Comparison of ENCODE assay signal across 10 cellular contexts in genomic region chr7:116970148-116970910, GRCh38. TPM values are rescaled to one million over a fixed set of nuclear protein-coding genes. Genes with fewer than 3 reads are reported as not detected.
DNase-seq lines count a peak whose midpoint lies in the region; ATAC-seq, FAIRE-seq and TF ChIP-seq lines count a peak whose summit lies in the region.
"Had no signal": no experiment of that assay in that cellular context is flagged by ENCODE, and none has a peak within 500 bp of the region (broad histone marks: within the 10 kb centered on the region; RNA-seq: fewer than 3 reads in every experiment).

No MANE protein-coding gene starts in this region.

- peaks cover 2% of the 10 kb centered on the region for H3K36me3 Mint-ChIP-seq in activated naive CD8-positive, alpha-beta T cell treated with anti-CD3 and anti-CD28 coated beads, Interleukin-2, amount 50 U/mL, for 24 hours (ENCODE audit: low read depth)
- peaks cover 3% of the 10 kb centered on the region for H3K36me3 Mint-ChIP-seq in activated naive CD8-positive, alpha-beta T cell treated with anti-CD3 and anti-CD28 coated beads for 36 hours
- peaks cover 3% of the 10 kb centered on the region for H3K36me3 Mint-ChIP-seq in progenitor cell of endocrine pancreas (ENCODE audit: insufficient read depth)

- H3K23ac ChIP-seq in mesenchymal stem cell (ENCODE audit: low read length in 2 of 2): peak overlapping the region in 1 of 2 experiments; percentile 34

- ATAC-seq in activated naive CD8-positive, alpha-beta T cell treated with anti-CD3 and anti-CD28 coated beads, Interleukin-2, amount 50 U/mL, for 24 hours: peak; percentile 46
- ATAC-seq in HG02623 (IDR thresholded peaks at IDR 0.05; ENCODE audit: unreplicated experiment) (peak; percentile 74), HG03521 (IDR thresholded peaks at IDR 0.05; ENCODE audit: unreplicated experiment) (peak; percentile 55)

- 88% methylated on average over 2 of the region's 4 CpGs for WGBS in mesenchymal stem cell

- no peak overlapping the region for H3K4me2 ChIP-seq in mesenchymal stem cell (ENCODE audit: low read length, poor library complexity, severe bottlenecking)

- no peak overlapping the region for H3K14ac ChIP-seq in mesenchymal stem cell (ENCODE audit: low read length in 2 of 2)

- H3K4me1 Mint-ChIP-seq in activated naive CD8-positive, alpha-beta T cell treated with anti-CD3 and anti-CD28 coated beads, Interleukin-2, amount 50 U/mL, for 24 hours: peaks cover 13% of the 10 kb centered on the region
- peaks cover 10% of the 10 kb centered on the region for H3K4me1 Mint-ChIP-seq in activated naive CD8-positive, alpha-beta T cell treated with anti-CD3 and anti-CD28 coated beads for 36 hours
- H3K4me1 Mint-ChIP-seq in progenitor cell of endocrine pancreas (ENCODE audit: low read depth): peaks cover 5% of the 10 kb centered on the region

- H3K27ac ChIP-seq in mesenchymal stem cell (ENCODE audit: low read length, poor library complexity, severe bottlenecking): no peak overlapping the region
- H3K27ac ChIP-seq in caudate nucleus (ENCODE audit: low read depth, low read length): no peak overlapping the region

- H3K9ac ChIP-seq in mesenchymal stem cell (ENCODE audit: low read length): no peak overlapping the region

- H3K18ac ChIP-seq in mesenchymal stem cell (ENCODE audit: low read depth in 1 of 2, low read length in 2 of 2): peak overlapping the region in 1 of 2 experiments; percentile 49

- TF ChIP-seq POLR2A in H54 (IDR thresholded peaks at IDR 0.05; ENCODE audit: low read depth, low read length): no peak

- H3K27me3 Mint-ChIP-seq in activated naive CD8-positive, alpha-beta T cell treated with anti-CD3 and anti-CD28 coated beads, Interleukin-2, amount 50 U/mL, for 24 hours: peaks cover 4% of the 10 kb centered on the region
- H3K27me3 Mint-ChIP-seq in activated naive CD8-positive, alpha-beta T cell treated with anti-CD3 and anti-CD28 coated beads for 36 hours: peaks cover 5% of the 10 kb centered on the region
- H3K27me3 Mint-ChIP-seq in progenitor cell of endocrine pancreas: no peaks in the 10 kb centered on the region

- no peak overlapping the region for H3K4ac ChIP-seq in mesenchymal stem cell (ENCODE audit: low read depth in 1 of 2, low read length in 2 of 2)

- no peak overlapping the region for H4K91ac ChIP-seq in mesenchymal stem cell (ENCODE audit: low read length)

- no peak overlapping the region for H2BK5ac ChIP-seq in mesenchymal stem cell (ENCODE audit: low read depth, low read length, poor library complexity, severe bottlenecking)

- no peaks in the 10 kb centered on the region for H3K9me3 Mint-ChIP-seq in activated naive CD8-positive, alpha-beta T cell treated with anti-CD3 and anti-CD28 coated beads, Interleukin-2, amount 50 U/mL, for 24 hours
- H3K9me3 Mint-ChIP-seq in activated naive CD8-positive, alpha-beta T cell treated with anti-CD3 and anti-CD28 coated beads for 36 hours: no peaks in the 10 kb centered on the region
- H3K9me3 Mint-ChIP-seq in progenitor cell of endocrine pancreas (ENCODE audit: low read depth): peaks cover 3% of the 10 kb centered on the region

- peaks cover 3% of the 10 kb centered on the region in 2 experiments for H3K36me3 ChIP-seq in mesenchymal stem cell (ENCODE audit: control insufficient read depth in 1 of 2, insufficient read depth in 2 of 2, low read depth in 1 of 2, low read length in 2 of 2)

- no peak for FAIRE-seq in H54 (lab: Jason Lieb, UNC)

- no peak overlapping the region for H2AK5ac ChIP-seq in mesenchymal stem cell (ENCODE audit: low read length, severe bottlenecking)

- no peak overlapping the region for H2BK120ac ChIP-seq in mesenchymal stem cell (ENCODE audit: low read depth, low read length)

- H3K9me3 ChIP-seq in mesenchymal stem cell (ENCODE audit: control insufficient read depth, low read length): no peaks in the 10 kb centered on the region

- no peak overlapping the region for H2BK15ac ChIP-seq in mesenchymal stem cell (ENCODE audit: low read depth, poor library complexity, severe bottlenecking)

- H3K27me3 ChIP-seq in mesenchymal stem cell (ENCODE audit: control insufficient read depth in 1 of 2, insufficient read depth in 1 of 2, low read length in 2 of 2): no peaks in the 10 kb centered on the region

- H2AFZ ChIP-seq in mesenchymal stem cell (ENCODE audit: low read depth, low read length): no peak overlapping the region

- H3K79me1 ChIP-seq in mesenchymal stem cell (replicated peaks; ENCODE audit: low read length, poor library complexity, severe bottlenecking): peaks cover 37% of the 10 kb centered on the region

- no peak overlapping the region for H3K4me3 ChIP-seq in mesenchymal stem cell (ENCODE audit: insufficient read depth in 1 of 2, low read depth in 1 of 2, low read length in 2 of 2)

- H2BK12ac ChIP-seq in mesenchymal stem cell (ENCODE audit: low read length in 2 of 2): no peak overlapping the region

- H3K4me1 ChIP-seq in mesenchymal stem cell (ENCODE audit: control insufficient read depth, insufficient read depth, low read depth, low read length): peaks cover 2% of the 10 kb centered on the region

- no peak for TF ChIP-seq CTCF in progenitor cell of endocrine pancreas (IDR thresholded peaks at IDR 0.05; ENCODE audit: unreplicated experiment)

- no peak overlapping the region for H3K4me3 Mint-ChIP-seq in activated naive CD8-positive, alpha-beta T cell treated with anti-CD3 and anti-CD28 coated beads, Interleukin-2, amount 50 U/mL, for 24 hours
- H3K4me3 Mint-ChIP-seq in activated naive CD8-positive, alpha-beta T cell treated with anti-CD3 and anti-CD28 coated beads for 36 hours: no peak overlapping the region
- no peak overlapping the region for H3K4me3 Mint-ChIP-seq in progenitor cell of endocrine pancreas (ENCODE audit: low read depth)
- H3K4me3 Mint-ChIP-seq: neural crest cell had no signal

- H4K8ac ChIP-seq in mesenchymal stem cell (ENCODE audit: low read length): no peak overlapping the region

- no peak for DNase-seq in activated naive CD8-positive, alpha-beta T cell treated with anti-CD3 and anti-CD28 coated beads, Interleukin-2, amount 50 U/mL, for 24 hours
- no peak for DNase-seq in activated naive CD8-positive, alpha-beta T cell treated with anti-CD3 and anti-CD28 coated beads for 36 hours
- peak; percentile 9 for DNase-seq in mesenchymal stem cell
- no peak for DNase-seq in progenitor cell of endocrine pancreas (ENCODE audit: low spot score, unreplicated experiment)
- DNase-seq in H54 (ENCODE audit: insufficient read length, low spot score): no peak
- no peak for DNase-seq in caudate nucleus (lab: John Stamatoyannopoulos, UW)
- DNase-seq: cortex of kidney had no signal

- H3K27ac Mint-ChIP-seq in activated naive CD8-positive, alpha-beta T cell treated with anti-CD3 and anti-CD28 coated beads, Interleukin-2, amount 50 U/mL, for 24 hours: no peak overlapping the region
- H3K27ac Mint-ChIP-seq in activated naive CD8-positive, alpha-beta T cell treated with anti-CD3 and anti-CD28 coated beads for 36 hours: no peak overlapping the region
- H3K27ac Mint-ChIP-seq in progenitor cell of endocrine pancreas: no peak overlapping the region

RNA-seq across cellular contexts. Expression of gene ST7, which starts 17.0 kb away (rescaled TPM):
- total RNA-seq in activated naive CD8-positive, alpha-beta T cell treated with anti-CD3 and anti-CD28 coated beads for 36 hours: 10 to 100 TPM in 1 of 2 experiments, 1 to 10 TPM in 1; 8.4 to 10.2 TPM
- 23.8 TPM for polyA plus RNA-seq in mesenchymal stem cell (2013, experiment 1 of 2)
- polyA plus RNA-seq in mesenchymal stem cell (2013, experiment 2 of 2): 24.5 TPM
- total RNA-seq in progenitor cell of endocrine pancreas: 21.9 and 24.8 TPM in 2 replicates
